ENCODE assay signal across 7 cellular contexts in the genomic region with DNA sequence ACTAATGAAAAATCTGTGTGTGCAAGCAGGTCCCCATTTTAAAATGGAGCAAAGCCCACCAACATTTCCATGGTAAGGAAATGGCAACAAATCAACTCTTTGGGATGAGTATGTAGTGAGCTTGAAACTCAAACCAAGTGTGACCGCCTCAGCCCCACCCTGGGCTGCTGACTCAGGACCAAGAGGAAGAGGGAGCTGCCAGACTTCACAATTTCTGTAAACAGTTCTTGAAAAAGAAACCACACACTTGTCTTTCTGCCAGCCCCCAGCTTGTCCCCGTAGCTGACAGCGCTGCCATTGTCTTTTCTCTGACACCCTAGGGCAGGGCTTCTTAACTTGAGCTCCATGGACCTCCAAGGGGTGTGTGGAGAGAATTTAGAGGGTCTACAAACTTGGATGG. TPM values are rescaled to one million over a fixed set of nuclear protein-coding genes. Genes with fewer than 3 reads are reported as not detected.
DNase-seq lines count a peak whose midpoint lies in the region; ATAC-seq and TF ChIP-seq lines count a peak whose summit lies in the region.

No MANE protein-coding gene starts in this region.

- intact Hi-C loops in activated CD4-positive, alpha-beta memory T cell treated with anti-CD3 and anti-CD28 coated beads for 36 hours (cut with micrococcal nuclease) = loop anchor here (1.0 kb wide), 2 partner anchors 16 to 21 kb away; no protein-coding TSS in a partner anchor
- intact Hi-C loops in sciatic nerve (cut with DNase I) = no loop called here

- POLR2A ChIA-PET in activated CD4-positive, alpha-beta memory T cell treated with anti-CD3 and anti-CD28 coated beads for 36 hours (lab: Charles Lee) = interaction anchor here (0.9 kb wide), 1 partner anchor 18 kb away, joined by 3 read pairs; no protein-coding TSS in a partner anchor

- TF ChIP-seq CTCF in GM12865 (IDR thresholded peaks at IDR 0.05; ENCODE audit: insufficient read depth, low read depth, low read length, missing control alignments) (no peak), foreskin fibroblast (IDR thresholded peaks at IDR 0.05; ENCODE audit: low read depth, low read length) (no peak)

- H3K4me3 Mint-ChIP-seq in activated CD4-positive, alpha-beta memory T cell treated with anti-CD3 and anti-CD28 coated beads for 36 hours = no peak overlapping the region

- H3K27ac Mint-ChIP-seq in activated CD4-positive, alpha-beta memory T cell treated with anti-CD3 and anti-CD28 coated beads for 36 hours = peak overlapping the region; percentile 70

- H3K9me3 Mint-ChIP-seq in activated CD4-positive, alpha-beta memory T cell treated with anti-CD3 and anti-CD28 coated beads for 36 hours = no peaks in the 10 kb centered on the region

- DNase-seq in GM12865 (ENCODE audit: low read depth) = peak; percentile 42
- DNase-seq in activated CD4-positive, alpha-beta memory T cell treated with anti-CD3 and anti-CD28 coated beads for 36 hours = peak; percentile 65
- peak; percentile 62 to 81 for DNase-seq in foreskin fibroblast
- DNase-seq in sciatic nerve (ENCODE audit: low spot score) = peak; percentile 74
- no peak for DNase-seq in GM19240 (ENCODE audit: insufficient read length, low spot score)

- ATAC-seq in HG03108 (IDR thresholded peaks at IDR 0.05; ENCODE audit: unreplicated experiment) (peak; percentile 61), sciatic nerve (peak; percentile 87), HG03354 (IDR thresholded peaks at IDR 0.05; ENCODE audit: poor library complexity, severe bottlenecking, unreplicated experiment) (no peak)

- H3K4me3 ChIP-seq in GM12865 (ENCODE audit: low read depth, low read length) (no peak overlapping the region), foreskin fibroblast (ENCODE audit: low read depth in 1 of 2, low read length in 2 of 2) (no peak overlapping the region)

- H3K4me1 Mint-ChIP-seq in activated CD4-positive, alpha-beta memory T cell treated with anti-CD3 and anti-CD28 coated beads for 36 hours (ENCODE audit: low read depth) = peaks cover 57% of the 10 kb centered on the region

- no peaks in the 10 kb centered on the region for H3K27me3 Mint-ChIP-seq in activated CD4-positive, alpha-beta memory T cell treated with anti-CD3 and anti-CD28 coated beads for 36 hours

- CTCF ChIA-PET in activated CD4-positive, alpha-beta memory T cell treated with anti-CD3 and anti-CD28 coated beads for 36 hours (lab: Charles Lee) = interaction anchor here (1.1 to 2.0 kb wide), 4 partner anchors 16 to 103 kb away, joined by 4 to 6 read pairs (median 6); no protein-coding TSS in a partner anchor

- H3K36me3 Mint-ChIP-seq in activated CD4-positive, alpha-beta memory T cell treated with anti-CD3 and anti-CD28 coated beads for 36 hours = no peaks in the 10 kb centered on the region

RNA-seq across cellular contexts. Expression of a gene that starts 10.3 kb away (rescaled TPM):
- total RNA-seq in activated CD4-positive, alpha-beta memory T cell treated with anti-CD3 and anti-CD28 coated beads for 36 hours = under 1 TPM; 0.76 to 0.92 TPM
- total RNA-seq in sciatic nerve = 16.2 TPM
